ENCODE assay signal across 1 cellular context in genomic region chr1:1304331-1305299, GRCh38.
A peak's percentile ranks its signal among the peaks of the same experiment; 100 is the strongest.
TF ChIP-seq lines count a peak whose summit lies in the region.

No MANE protein-coding gene starts in this region.

TF ChIP-seq in K562, 482 proteins besides CTCF, POLR2A, EP300 and RAD21 (continued from another document and continues in another):
- TF ChIP-seq ATF6 (CRISPR knock-in tag; IDR thresholded peaks at IDR 0.05) (no peak), CBFB (CRISPR knock-in tag; IDR thresholded peaks at IDR 0.05) (no peak), ZNF449 (CRISPR knock-in tag; IDR thresholded peaks at IDR 0.05) (no peak), ILK (tag; IDR thresholded peaks at IDR 0.05; ENCODE audit: borderline replicate concordance, low read depth) (no peak), PCBP1 (IDR thresholded peaks at IDR 0.05; ENCODE audit: low read depth, low read length, poor library complexity, severe bottlenecking) (no peak), SRF (CRISPR knock-in tag; IDR thresholded peaks at IDR 0.05) (no peak), YBX1 (IDR thresholded peaks at IDR 0.05) (no peak), ARID1B (IDR thresholded peaks at IDR 0.05) (no peak), PBX2 (CRISPR knock-in tag; IDR thresholded peaks at IDR 0.05; ENCODE audit: low read depth) (no peak), PBX2 (tag; conservative IDR thresholded peaks at IDR 0.05; ENCODE audit: low read depth) (no peak), JUNB (CRISPR knock-in tag; conservative IDR thresholded peaks at IDR 0.05) (no peak), HSF4 (CRISPR knock-in tag; IDR thresholded peaks at IDR 0.05; ENCODE audit: borderline replicate concordance) (no peak), ZNF121 (CRISPR knock-in tag; conservative IDR thresholded peaks at IDR 0.05) (no peak), MEF2D (tag; conservative IDR thresholded peaks at IDR 0.05; ENCODE audit: low read depth) (no peak), KLF13 (tag; IDR thresholded peaks at IDR 0.05; ENCODE audit: borderline replicate concordance, low read depth) (no peak), POLR2G (IDR thresholded peaks at IDR 0.05; ENCODE audit: low read depth, low read length) (peak; percentile 50), ZBTB12 (CRISPR knock-in tag; IDR thresholded peaks at IDR 0.05) (no peak), ZNF3 (CRISPR knock-in tag; IDR thresholded peaks at IDR 0.05) (no peak), FOXM1 (IDR thresholded peaks at IDR 0.05; ENCODE audit: low read depth) (no peak), FOXM1 (CRISPR knock-in tag; IDR thresholded peaks at IDR 0.05; ENCODE audit: low read depth) (no peak), ZSCAN29 (IDR thresholded peaks at IDR 0.05) (no peak), FOXA3 (CRISPR knock-in tag; conservative IDR thresholded peaks at IDR 0.05 in 1 of 2, IDR thresholded peaks at IDR 0.05 in 1 of 2) (no peak), NR1H2 (CRISPR knock-in tag; IDR thresholded peaks at IDR 0.05) (no peak), BMI1 (IDR thresholded peaks at IDR 0.05; ENCODE audit: low read length) (no peak), SMARCA4 (IDR thresholded peaks at IDR 0.05) (no peak), ESRRA (IDR thresholded peaks at IDR 0.05; ENCODE audit: borderline replicate concordance, low read depth) (peak; percentile 34; the same call in 1 of the 2 replicates), RBM15 (IDR thresholded peaks at IDR 0.05; ENCODE audit: insufficient read depth, low read length) (no peak), FUS (optimal IDR thresholded peaks at IDR 0.05; ENCODE audit: low read depth, low read length) (no peak), THRAP3 (IDR thresholded peaks at IDR 0.05; ENCODE audit: borderline replicate concordance) (no peak), ZNF778 (CRISPR knock-in tag; IDR thresholded peaks at IDR 0.05) (no peak), ZBTB8A (IDR thresholded peaks at IDR 0.05; ENCODE audit: partially characterized antibody) (no peak), E4F1 (CRISPR knock-in tag; IDR thresholded peaks at IDR 0.05; ENCODE audit: borderline replicate concordance) (no peak), SIN3A (IDR thresholded peaks at IDR 0.05; ENCODE audit: borderline replicate concordance in 2 of 2, control insufficient read depth in 1 of 2, low read depth in 2 of 2, low read length in 2 of 2) (0 out of 4 replicates have a peak, but pooled peaks of 1 of the 2 experiments have one; percentile 27), ZNF143 (CRISPR knock-in tag; IDR thresholded peaks at IDR 0.05) (no peak), DACH1 (IDR thresholded peaks at IDR 0.05; ENCODE audit: partially characterized antibody) (no peak), RBBP5 (IDR thresholded peaks at IDR 0.05; ENCODE audit: borderline replicate concordance, insufficient read depth, low read length, poor library complexity, severe bottlenecking) (no peak), ZNF518B (CRISPR knock-in tag; IDR thresholded peaks at IDR 0.05) (no peak), ZNF277 (CRISPR knock-in tag; IDR thresholded peaks at IDR 0.05; ENCODE audit: borderline replicate concordance) (no peak), MAFG (tag; conservative IDR thresholded peaks at IDR 0.05) (no peak), CREB1 (IDR thresholded peaks at IDR 0.05) (no peak), CREB1 (CRISPR knock-in tag; IDR thresholded peaks at IDR 0.05) (0 out of 2 replicates have a peak, but pooled peaks have one; percentile 44), ZNF140 (CRISPR knock-in tag; IDR thresholded peaks at IDR 0.05) (no peak), SIX5 (IDR thresholded peaks at IDR 0.05; ENCODE audit: borderline replicate concordance in 1 of 2, insufficient read depth in 1 of 2, low read depth in 1 of 2, low read length in 2 of 2) (no peak), TGIF2 (CRISPR knock-in tag; IDR thresholded peaks at IDR 0.05) (no peak), GABPB1 (CRISPR knock-in tag; IDR thresholded peaks at IDR 0.05) (no peak; the same call in 1 of the 2 replicates), ZNF511 (CRISPR knock-in tag; IDR thresholded peaks at IDR 0.05) (no peak), PKNOX1 (IDR thresholded peaks at IDR 0.05) (no peak), CEBPB (tag; IDR thresholded peaks at IDR 0.05) (no peak), TCF15 (CRISPR knock-in tag; IDR thresholded peaks at IDR 0.05) (no peak), ZNF133 (CRISPR knock-in tag; IDR thresholded peaks at IDR 0.05) (peak; percentile 10; the same call in 1 of the 2 replicates), RBM14 (IDR thresholded peaks at IDR 0.05; ENCODE audit: borderline replicate concordance, insufficient read depth, low read depth, low read length) (no peak), CREBBP (IDR thresholded peaks at IDR 0.05; ENCODE audit: low read depth, low read length) (no peak), ZNF384 (IDR thresholded peaks at IDR 0.05; ENCODE audit: low read depth, low read length) (no peak), ZNF584 (CRISPR knock-in tag; IDR thresholded peaks at IDR 0.05; ENCODE audit: low read depth) (peak; percentile 35; the same call in 1 of the 2 replicates), KAT8 (IDR thresholded peaks at IDR 0.05; ENCODE audit: low read depth) (no peak), POLR2AphosphoS2 (IDR thresholded peaks at IDR 0.05; ENCODE audit: low read length) (no peak), RCOR1 (IDR thresholded peaks at IDR 0.05; ENCODE audit: borderline replicate concordance in 1 of 2, low read depth in 2 of 2, low read length in 2 of 2) (no peak)
